In genomic region chr9:13971910-13972655, GRCh38 we compare ENCODE assay signal across 27 cellular contexts.
DNase-seq lines count a peak whose midpoint lies in the region; ATAC-seq, FAIRE-seq and TF ChIP-seq lines count a peak whose summit lies in the region.
"Had no signal": no experiment of that assay in that cellular context is flagged by ENCODE, and none has a peak within 500 bp of the region (broad histone marks: within the 10 kb centered on the region; RNA-seq: fewer than 3 reads in every experiment).

No MANE protein-coding gene starts in this region.

- DNase-seq in Right ventricle myocardium superior, result no peak
- DNase-seq in cardiac septum (ENCODE audit: low spot score), result no peak
- DNase-seq in keratinocyte (ENCODE audit: low read depth, low spot score), result no peak
- peak; percentile 60 for DNase-seq in retina
- no peak for DNase-seq in HPDE6-E6E7 (ENCODE audit: extremely low spot score)
- no peak for DNase-seq in activated CD4-positive, CD25-positive, alpha-beta regulatory T cell (lab: John Stamatoyannopoulos, UW)
- DNase-seq: activated CD4-positive, alpha-beta T cell treated with anti-CD3 and anti-CD28 coated beads for 4 hours; activated gamma-delta T cell treated with Interleukin-2 at 50 U/mL for 16 hours; activated T-cell treated with anti-CD3 and anti-CD28 coated beads, Interleukin-2, amount 50 U/mL, for 24 hours; AML-193; brain microvascular endothelial cell; DND-41; effector memory CD4-positive, alpha-beta T cell; foreskin keratinocyte; immature natural killer cell; lower lobe of right lung; NCI-H1048; stimulated activated CD4-positive, alpha-beta T cell treated with anti-CD3 and anti-CD28 coated beads, Interleukin-2, amount 100 ng/mL, for 48 hours; stimulated activated naive B cell treated with anti-CD40 and anti-IgM and Interleukin-4, amounts not matched to agents 10 μg/mL and 1 μg/mL and 100 μg/mL, for 72 hours had no signal

- H3K4me1 ChIP-seq in keratinocyte (ENCODE audit: control insufficient read depth, extremely low read depth, insufficient read depth, low read length), result no peaks in the 10 kb centered on the region
- H3K4me1 ChIP-seq: foreskin keratinocyte, lower lobe of right lung had no signal

- peak; percentile 50 for ATAC-seq in Right ventricle myocardium superior (ENCODE audit: poor library complexity)
- ATAC-seq in GM18909 (IDR thresholded peaks at IDR 0.05; ENCODE audit: poor library complexity, unreplicated experiment), result no peak
- ATAC-seq: esophagus mucosa; foreskin keratinocyte; lower lobe of right lung; stimulated activated naive B cell treated with anti-CD40 and anti-IgM and Interleukin-4, amounts not matched to agents 10 μg/mL and 1 μg/mL and 100 μg/mL, for 72 hours had no signal

- H3K36me3 ChIP-seq in keratinocyte (ENCODE audit: control insufficient read depth in 2 of 2, extremely low read depth in 1 of 2, insufficient read depth in 2 of 2, low read length in 2 of 2), result no peaks in the 10 kb centered on the region
- H3K36me3 ChIP-seq: brain microvascular endothelial cell, lower lobe of right lung, neutrophil had no signal

- H3K9me1 ChIP-seq in keratinocyte (ENCODE audit: control insufficient read depth, extremely low read depth, insufficient read depth, low read length), result no peaks in the 10 kb centered on the region

- TF ChIP-seq CTCF in VCaP (conservative IDR thresholded peaks at IDR 0.05) (no peak), keratinocyte (optimal IDR thresholded peaks at IDR 0.05 in 1 of 3, IDR thresholded peaks at IDR 0.05 in 1 of 3, conservative IDR thresholded peaks at IDR 0.05 in 1 of 3; ENCODE audit: extremely low read depth in 1 of 3, insufficient read depth in 2 of 3, low read length in 3 of 3) (no peak)

- intact Hi-C loops in Right ventricle myocardium superior (cut with DNase I), result no loop called here
- intact Hi-C loops in cardiac septum (cut with DNase I), result no loop called here

- dilution Hi-C loops in keratinocyte (cut with MboI; ENCODE audit: extremely low pct_ligation_motif_present, low sequenced_read_pairs), result no loop called here

- H4K20me1 ChIP-seq in keratinocyte (ENCODE audit: control insufficient read depth, extremely low read depth, insufficient read depth, low read length), result no peaks in the 10 kb centered on the region

- no peaks in the 10 kb centered on the region for H3K9me3 ChIP-seq in keratinocyte (ENCODE audit: control insufficient read depth, low read depth, low read length)
- H3K9me3 ChIP-seq: lower lobe of right lung, neutrophil had no signal

- no peak overlapping the region for H3K9ac ChIP-seq in keratinocyte (ENCODE audit: control insufficient read depth, extremely low read depth, insufficient read depth, low read length)

- no peak overlapping the region for H2AFZ ChIP-seq in keratinocyte (ENCODE audit: control insufficient read depth, low read length)
- H2AFZ ChIP-seq: hepatocyte had no signal

- no peak overlapping the region for H3K4me2 ChIP-seq in keratinocyte (ENCODE audit: control insufficient read depth, extremely low read depth, insufficient read depth, low read depth, low read length)
- H3K4me2 ChIP-seq: hepatocyte had no signal

- peak; percentile 23 for FAIRE-seq in keratinocyte (lab: Jason Lieb, UNC)
- FAIRE-seq: A204.1, colon, urothelium cell line had no signal

- no peaks in the 10 kb centered on the region for H3K79me2 ChIP-seq in keratinocyte (ENCODE audit: control insufficient read depth, insufficient read depth, low read length)
- H3K79me2 ChIP-seq: hepatocyte had no signal

- H3K27ac ChIP-seq in VCaP (peak overlapping the region; percentile 88), keratinocyte (ENCODE audit: control insufficient read depth, insufficient read depth, low read length) (no peak overlapping the region)
- H3K27ac ChIP-seq: brain microvascular endothelial cell, foreskin keratinocyte, hepatocyte, lower lobe of right lung, neutrophil had no signal

- H3K27me3 ChIP-seq in keratinocyte (ENCODE audit: control insufficient read depth, extremely low read depth, insufficient read depth, low read length), result no peaks in the 10 kb centered on the region
- H3K27me3 ChIP-seq: brain microvascular endothelial cell, foreskin keratinocyte, hepatocyte, neutrophil had no signal

- no peak overlapping the region for H3K4me3 ChIP-seq in keratinocyte (ENCODE audit: control insufficient read depth in 2 of 3, extremely low read depth in 1 of 3, insufficient read depth in 2 of 3, low read depth in 1 of 3, low read length in 3 of 3)
- H3K4me3 ChIP-seq: hepatocyte, lower lobe of right lung had no signal
